1 cellular context compared by ENCODE assay signal in genomic region chr15:81295466-81296145, GRCh38.
TF ChIP-seq lines count a peak whose summit lies in the region.

No MANE protein-coding gene starts in this region.

TF ChIP-seq in liver, 16 proteins besides CTCF, POLR2A, EP300 and RAD21 (continued from another document):
- TF ChIP-seq MAX (IDR thresholded peaks at IDR 0.05), result no peak
- TF ChIP-seq EGR1 (IDR thresholded peaks at IDR 0.05; ENCODE audit: low read depth in 2 of 2), result no peak
